ENCODE assay signal across 23 cellular contexts in genomic region chr9:110259566-110259965, GRCh38. TPM values are rescaled to one million over a fixed set of nuclear protein-coding genes. Genes with fewer than 3 reads are reported as not detected.
"Had no signal": no experiment of that assay in that cellular context is flagged by ENCODE, and none has a peak within 500 bp of the region (broad histone marks: within the 10 kb centered on the region; RNA-seq: fewer than 3 reads in every experiment).

No MANE protein-coding gene starts in this region.

- H3K27ac ChIP-seq: adrenal gland, dorsolateral prefrontal cortex, esophagus squamous epithelium, gastrocnemius medialis, right lobe of liver, VCaP had no signal

- H3K9ac ChIP-seq: SK-N-SH had no signal

- DNase-seq: activated CD4-positive, CD25-positive, alpha-beta regulatory T cell treated with anti-CD3 and anti-CD28 coated beads, Interleukin-2, amount 50 U/mL, for 72 hours; activated gamma-delta T cell treated with Interleukin-2 at 50 U/mL for 16 hours; adrenal gland; central memory CD4-positive, alpha-beta T cell; dorsolateral prefrontal cortex; esophagus squamous epithelium; gastrocnemius medialis; head of caudate nucleus; nucleus accumbens; right lobe of liver; SK-N-SH; stimulated activated CD4-positive, alpha-beta T cell treated with anti-CD3 and anti-CD28 coated beads, Interleukin-15, amount 100 ng/mL, for 24 hours; stimulated activated naive CD4-positive, alpha-beta T cell had no signal

- H3K9me3 ChIP-seq: adrenal gland, esophagus squamous epithelium, gastrocnemius medialis, right lobe of liver, SK-N-SH had no signal

- H3K27me3 ChIP-seq: adrenal gland, dorsolateral prefrontal cortex, esophagus squamous epithelium, gastrocnemius medialis, right lobe of liver had no signal

- H3K4me3 ChIP-seq: adrenal gland, dorsolateral prefrontal cortex, esophagus squamous epithelium, gastrocnemius medialis, right lobe of liver, smooth muscle cell had no signal

- H3K27ac Mint-ChIP-seq: activated T-helper 1 cell treated with anti-CD3 and anti-CD28 coated beads, Interleukin-12 subunit alpha, Interleukin-12 subunit beta, Interleukin-2, Interleukin-4 antibody, amounts not matched to agents 30 ng/mL and 10 ng/mL and 1 ng/mL, durations not matched to agents 14 hours and 24 hours and 36 hours had no signal

- H3K27me3 Mint-ChIP-seq: activated naive CD4-positive, alpha-beta T cell treated with anti-CD3 and anti-CD28 coated beads, Interleukin-2, amount 50 U/mL, for 24 hours had no signal

- H3K4me3 Mint-ChIP-seq: activated naive CD4-positive, alpha-beta T cell treated with anti-CD3 and anti-CD28 coated beads, Interleukin-2, amount 50 U/mL, for 24 hours; activated T-helper 1 cell treated with anti-CD3 and anti-CD28 coated beads, Interleukin-12 subunit alpha, Interleukin-12 subunit beta, Interleukin-2, Interleukin-4 antibody, amounts not matched to agents 30 ng/mL and 10 ng/mL and 1 ng/mL, durations not matched to agents 14 hours and 24 hours and 36 hours had no signal

- H3K4me2 ChIP-seq: SK-N-SH, smooth muscle cell had no signal

- H3K36me3 ChIP-seq: adrenal gland, esophagus squamous epithelium, gastrocnemius medialis, right lobe of liver had no signal

- FAIRE-seq: astrocyte, islet of Langerhans had no signal

- ATAC-seq: gastrocnemius medialis, right lobe of liver had no signal

- H3K9me3 Mint-ChIP-seq: activated naive CD4-positive, alpha-beta T cell treated with anti-CD3 and anti-CD28 coated beads, Interleukin-2, amount 50 U/mL, for 24 hours; activated T-helper 1 cell treated with anti-CD3 and anti-CD28 coated beads, Interleukin-12 subunit alpha, Interleukin-12 subunit beta, Interleukin-2, Interleukin-4 antibody, amounts not matched to agents 30 ng/mL and 10 ng/mL and 1 ng/mL, durations not matched to agents 14 hours and 24 hours and 36 hours had no signal

RNA-seq across cellular contexts. Expression of gene C9orf152, which starts 51.6 kb away (rescaled TPM):
- total RNA-seq: activated CD8-positive, alpha-beta memory T cell treated with anti-CD3 and anti-CD28 coated beads for 36 hours; activated T-helper 1 cell treated with anti-CD3 and anti-CD28 coated beads, Interleukin-12 subunit alpha, Interleukin-12 subunit beta, Interleukin-2, Interleukin-4 antibody, amounts not matched to agents 30 ng/mL and 10 ng/mL and 1 ng/mL, durations not matched to agents 14 hours and 24 hours and 36 hours; adrenal gland; gastrocnemius medialis; myocyte; smooth muscle cell; subcutaneous adipose tissue; T-helper 2 cell treated with Interferon-gamma antibody and Interleukin-4, amounts not matched to agents 100 ng/mL and 5 ng/mL, for 36 hours had no signal
- polyA plus RNA-seq: SK-N-SH, smooth muscle cell had no signal
